Comparison of ENCODE assay signal across 8 cellular contexts in genomic region chr3:45656575-45657363, GRCh38. TPM values are rescaled to one million over a fixed set of nuclear protein-coding genes. Genes with fewer than 3 reads are reported as not detected.
DNase-seq lines count a peak whose midpoint lies in the region; ATAC-seq, FAIRE-seq and TF ChIP-seq lines count a peak whose summit lies in the region.

No MANE protein-coding gene starts in this region.

- no peaks in the 10 kb centered on the region for H3K36me3 ChIP-seq in bronchial epithelial cell (ENCODE audit: control insufficient read depth, insufficient read depth, low read length)
- H3K36me3 ChIP-seq in keratinocyte (ENCODE audit: control insufficient read depth in 2 of 2, extremely low read depth in 1 of 2, insufficient read depth in 2 of 2, low read length in 2 of 2): no peaks in the 10 kb centered on the region

- peaks cover 3% of the 10 kb centered on the region for H3K79me2 ChIP-seq in keratinocyte (ENCODE audit: control insufficient read depth, insufficient read depth, low read length)

- TF ChIP-seq CTCF in GM12872 (IDR thresholded peaks at IDR 0.05; ENCODE audit: insufficient read depth, low read depth, low read length) (peak; percentile 93), WI38 (IDR thresholded peaks at IDR 0.05; ENCODE audit: low read depth, low read length) (peak; percentile 81), bronchial epithelial cell (IDR thresholded peaks at IDR 0.05; ENCODE audit: insufficient read depth, low read length, severe bottlenecking) (peak; percentile 94), keratinocyte (optimal IDR thresholded peaks at IDR 0.05 in 1 of 3, IDR thresholded peaks at IDR 0.05 in 1 of 3, conservative IDR thresholded peaks at IDR 0.05 in 1 of 3; ENCODE audit: extremely low read depth in 1 of 3, insufficient read depth in 2 of 3, low read length in 3 of 3) (peak; percentile 88 to 97 (median 97))

- FAIRE-seq in bronchial epithelial cell (lab: Jason Lieb, UNC) (no peak), keratinocyte (lab: Jason Lieb, UNC) (peak; percentile 41)

- H3K4me1 ChIP-seq in keratinocyte (ENCODE audit: control insufficient read depth, extremely low read depth, insufficient read depth, low read length): peaks cover 3% of the 10 kb centered on the region

- no peaks in the 10 kb centered on the region for H3K9me1 ChIP-seq in keratinocyte (ENCODE audit: control insufficient read depth, extremely low read depth, insufficient read depth, low read length)

- dilution Hi-C loops in keratinocyte (cut with MboI; ENCODE audit: extremely low pct_ligation_motif_present, low sequenced_read_pairs): loop anchor here (25.0 kb wide), 1 partner anchor 144 kb away; no protein-coding TSS in a partner anchor

- no peak overlapping the region for H3K27ac ChIP-seq in keratinocyte (ENCODE audit: control insufficient read depth, insufficient read depth, low read length)

- no peak overlapping the region for H3K4me3 ChIP-seq in WI38 (ENCODE audit: low read depth, low read length)
- H3K4me3 ChIP-seq in bronchial epithelial cell (ENCODE audit: low read depth, low read length): no peak overlapping the region
- no peak overlapping the region for H3K4me3 ChIP-seq in keratinocyte (ENCODE audit: control insufficient read depth in 2 of 3, extremely low read depth in 1 of 3, insufficient read depth in 2 of 3, low read depth in 1 of 3, low read length in 3 of 3)

- H3K27me3 ChIP-seq in bronchial epithelial cell (ENCODE audit: control insufficient read depth, insufficient read depth, low read length): no peaks in the 10 kb centered on the region
- H3K27me3 ChIP-seq in keratinocyte (ENCODE audit: control insufficient read depth, extremely low read depth, insufficient read depth, low read length): no peaks in the 10 kb centered on the region

- ATAC-seq in HG03097 (IDR thresholded peaks at IDR 0.05; ENCODE audit: low FRiP score, unreplicated experiment) (peak; percentile 53), HG03025 (IDR thresholded peaks at IDR 0.05; ENCODE audit: low FRiP score, unreplicated experiment) (no peak)

- H2AFZ ChIP-seq in keratinocyte (ENCODE audit: control insufficient read depth, low read length): no peak overlapping the region

- no peaks in the 10 kb centered on the region for H3K9me3 ChIP-seq in keratinocyte (ENCODE audit: control insufficient read depth, low read depth, low read length)

- H4K20me1 ChIP-seq in keratinocyte (ENCODE audit: control insufficient read depth, extremely low read depth, insufficient read depth, low read length): no peaks in the 10 kb centered on the region

- H3K4me2 ChIP-seq in keratinocyte (ENCODE audit: control insufficient read depth, extremely low read depth, insufficient read depth, low read depth, low read length): no peak overlapping the region

- DNase-seq in NCI-H2227 (lab: John Stamatoyannopoulos, UW; ENCODE audit: unreplicated experiment) (peak; percentile 84), bronchial epithelial cell (ENCODE audit: low read depth) (peak; percentile 93), keratinocyte (ENCODE audit: low read depth, low spot score) (peak; percentile 81)
- DNase-seq in stimulated activated CD4-positive, alpha-beta T cell treated with anti-CD3 and anti-CD28 coated beads, Interleukin-1b, Interleukin-23, amount 100 ng/mL, for 4 hours (ENCODE audit: low read depth in 2 of 2): peak; percentile 75 to 78

- H3K9ac ChIP-seq in keratinocyte (ENCODE audit: control insufficient read depth, extremely low read depth, insufficient read depth, low read length): no peak overlapping the region

RNA-seq across cellular contexts. Expression of gene SACM1L, which starts 32.4 kb away (rescaled TPM):
- total RNA-seq in bronchial epithelial cell: 26.6 and 30.6 TPM in 2 replicates
- 17.7 to 44.3 TPM (median 26.9 TPM) in 3 replicates for polyA plus RNA-seq in keratinocyte
- 26.7 TPM for polyA plus RNA-seq in keratinocyte (2011; ENCODE audit: low read depth)
- 10.2 and 21.6 TPM in 2 replicates for polyA plus RNA-seq in keratinocyte (2011; cell fraction: cytosol; rRNA removed)
- polyA plus RNA-seq in keratinocyte (2011; cell fraction: nucleus; rRNA removed): 28.9 and 44.6 TPM in 2 replicates
- polyA plus RNA-seq in keratinocyte (2012; ENCODE audit: low replicate concordance): 17.3 and 27.1 TPM in 2 replicates
- polyA minus RNA-seq in keratinocyte: 5.4 to 33.4 TPM (median 18.5 TPM) in 3 replicates
- polyA minus RNA-seq in keratinocyte (2011; cell fraction: cytosol; rRNA and poly(A)+ RNA removed): 29.5 TPM
- 28.1 and 58.1 TPM in 2 replicates for polyA minus RNA-seq in keratinocyte (2011; cell fraction: nucleus; rRNA and poly(A)+ RNA removed)
